Comparison of ENCODE assay signal across 26 cellular contexts in genomic region chr7:69228212-69228811, GRCh38.
DNase-seq lines count a peak whose midpoint lies in the region; ATAC-seq, FAIRE-seq and TF ChIP-seq lines count a peak whose summit lies in the region.
"Had no signal": no experiment of that assay in that cellular context is flagged by ENCODE, and none has a peak within 500 bp of the region (broad histone marks: within the 10 kb centered on the region; RNA-seq: fewer than 3 reads in every experiment).

No MANE protein-coding gene starts in this region.

- no peak overlapping the region for H3K23ac ChIP-seq in H1 (ENCODE audit: insufficient read length)

- no peak overlapping the region for H3K4me3 ChIP-seq in H1 (ENCODE audit: extremely low read depth in 1 of 4, insufficient read depth in 2 of 4, low read depth in 3 of 4, low read length in 4 of 4)
- H3K4me3 ChIP-seq in naive thymus-derived CD4-positive, alpha-beta T cell (ENCODE audit: low read length): no peak overlapping the region
- H3K4me3 ChIP-seq: GM12878, GM23248 had no signal

- H3K4me3 Mint-ChIP-seq in naive thymus-derived CD4-positive, alpha-beta T cell: no peak overlapping the region
- H3K4me3 Mint-ChIP-seq: CD4-positive, CD25-positive, alpha-beta regulatory T cell; HFFc6; IgD-negative memory B cell had no signal

- no peak overlapping the region for H3K14ac ChIP-seq in H1 (ENCODE audit: insufficient read length)

- H3K4me1 ChIP-seq in H1 (replicated peaks in 1 of 4; ENCODE audit: control insufficient read depth in 3 of 4, insufficient read depth in 4 of 4, low read length in 3 of 4): peaks cover 0 to 14% (median 1%) of the 10 kb centered on the region in 4 experiments; a peak in 3 of 7 replicates
- no peaks in the 10 kb centered on the region for H3K4me1 ChIP-seq in naive thymus-derived CD4-positive, alpha-beta T cell (ENCODE audit: control insufficient read depth in 2 of 2, insufficient read depth in 2 of 2, low read length in 2 of 2)
- H3K4me1 ChIP-seq: BE2C, Caco-2 had no signal

- no peaks in the 10 kb centered on the region for H3K23me2 ChIP-seq in H1 (ENCODE audit: low read depth, low read length)

- no peak for TF ChIP-seq EP300 in H1 (IDR thresholded peaks at IDR 0.05; ENCODE audit: borderline replicate concordance in 1 of 2, low read depth in 2 of 2, low read length in 2 of 2)

- H4K5ac ChIP-seq in H1 (ENCODE audit: insufficient read length, low read depth, low read length): no peak overlapping the region

- no peak for TF ChIP-seq CTCF in H1 (IDR thresholded peaks at IDR 0.05; ENCODE audit: control extremely low read depth in 1 of 3, insufficient read depth in 1 of 3, low read depth in 1 of 3, low read length in 3 of 3)

- TF ChIP-seq POLR2A in H1 (IDR thresholded peaks at IDR 0.05; ENCODE audit: control extremely low read depth in 1 of 2, low read depth in 2 of 2, low read length in 2 of 2): no peak

- TF ChIP-seq RAD21 in H1 (IDR thresholded peaks at IDR 0.05 in 1 of 2, conservative IDR thresholded peaks at IDR 0.05 in 1 of 2; ENCODE audit: low read depth in 2 of 2, low read length in 2 of 2): no peak

- no peak overlapping the region for H3K27ac Mint-ChIP-seq in naive thymus-derived CD4-positive, alpha-beta T cell
- H3K27ac Mint-ChIP-seq: CD4-positive, CD25-positive, alpha-beta regulatory T cell; HFFc6; IgD-negative memory B cell had no signal

- no peak overlapping the region for H4K8ac ChIP-seq in H1 (ENCODE audit: extremely low read depth, insufficient read depth, low read length)

- H2AFZ ChIP-seq in H1 (ENCODE audit: low read length): no peak overlapping the region
- H2AFZ ChIP-seq: GM23248 had no signal

- no peaks in the 10 kb centered on the region for H3K9me3 ChIP-seq in H1 (ENCODE audit: insufficient read depth in 2 of 2, low read depth in 1 of 2, low read length in 1 of 2)
- H3K9me3 ChIP-seq in naive thymus-derived CD4-positive, alpha-beta T cell (ENCODE audit: control insufficient read depth in 2 of 3, low read length in 3 of 3): no peaks in the 10 kb centered on the region
- H3K9me3 ChIP-seq: BE2C, Caco-2 had no signal

- no peaks in the 10 kb centered on the region for H3K36me3 ChIP-seq in H1 (ENCODE audit: control insufficient read depth in 2 of 4, insufficient read depth in 4 of 4, low read length in 3 of 4)
- no peaks in the 10 kb centered on the region for H3K36me3 ChIP-seq in naive thymus-derived CD4-positive, alpha-beta T cell (ENCODE audit: control insufficient read depth in 2 of 3, insufficient read depth in 3 of 3, low read length in 3 of 3)
- H3K36me3 ChIP-seq: BE2C had no signal

- H3K36me3 Mint-ChIP-seq in naive thymus-derived CD4-positive, alpha-beta T cell: peaks cover 0 to 5% (median 0%) of the 10 kb centered on the region in 5 donors
- H3K36me3 Mint-ChIP-seq: CD4-positive, CD25-positive, alpha-beta regulatory T cell; IgD-negative memory B cell had no signal

- FAIRE-seq in H1 (lab: Jason Lieb, UNC): no peak
- FAIRE-seq: A204.1, GM19239, H54, HepG2 had no signal

- H2BK20ac ChIP-seq in H1 (ENCODE audit: low read length): no peak overlapping the region

- 74% methylated on average over 5 of the region's 5 CpGs; no CpG with 5 or more reads in 1 of the 2 experiments for WGBS in H1 (ENCODE audit: extremely low coverage in 1 of 2, insufficient coverage in 1 of 2, insufficient read length in 1 of 2, insufficient replicate concordance in 2 of 2, low coverage in 1 of 2, low lambda C conversion rate in 2 of 2, missing lambda C conversion rate in 1 of 2), 2 experiments

- peaks cover 7% of the 10 kb centered on the region in 2 experiments for H4K20me1 ChIP-seq in H1 (replicated peaks in 1 of 2; ENCODE audit: control insufficient read depth in 1 of 2, insufficient read depth in 2 of 2, low read length in 2 of 2)

- intact Hi-C loops in cardiac septum (cut with DNase I): no loop called here
- intact Hi-C loops in left cardiac atrium (cut with DNase I): no loop called here
- intact Hi-C loops in naive thymus-derived CD4-positive, alpha-beta T cell (cut with micrococcal nuclease): no loop called here

- H3K18ac ChIP-seq in H1 (ENCODE audit: extremely low read depth, low read length): no peak overlapping the region

- H2BK5ac ChIP-seq in H1 (ENCODE audit: low read depth, low read length): no peak overlapping the region

- no peak overlapping the region for H3K4me2 ChIP-seq in H1 (ENCODE audit: insufficient read depth in 1 of 2, low read depth in 2 of 2, low read length in 2 of 2)

- peaks cover 35 to 56% (median 51%) of the 10 kb centered on the region in 4 experiments for H3K27me3 ChIP-seq in H1 (replicated peaks in 1 of 4; ENCODE audit: control insufficient read depth in 3 of 4, extremely low read depth in 1 of 4, insufficient read depth in 3 of 4, low read length in 3 of 4)
- H3K27me3 ChIP-seq in naive thymus-derived CD4-positive, alpha-beta T cell (ENCODE audit: control insufficient read depth in 2 of 2, insufficient read depth in 2 of 2, low read length in 2 of 2): no peaks in the 10 kb centered on the region
- H3K27me3 ChIP-seq: BE2C had no signal

- H3K79me1 ChIP-seq in H1 (ENCODE audit: low read depth, low read length): no peaks in the 10 kb centered on the region

- peak overlapping the region; percentile 39; the same call in 1 of the 2 replicates for H2AK5ac ChIP-seq in H1 (ENCODE audit: low read depth, low read length)

- H2BK15ac ChIP-seq in H1 (ENCODE audit: low read length): no peak overlapping the region

- ATAC-seq in left cardiac atrium (no peak), GM18907 (IDR thresholded peaks at IDR 0.05; ENCODE audit: unreplicated experiment) (no peak)
- no peak for ATAC-seq in naive thymus-derived CD4-positive, alpha-beta T cell
- ATAC-seq: GM12878, HepG2 had no signal

- H3K9me3 Mint-ChIP-seq in naive thymus-derived CD4-positive, alpha-beta T cell: peaks cover 0 to 31% (median 8%) of the 10 kb centered on the region in 11 donors

- no peaks in the 10 kb centered on the region for H3K4me1 Mint-ChIP-seq in naive thymus-derived CD4-positive, alpha-beta T cell
- H3K4me1 Mint-ChIP-seq: CD4-positive, CD25-positive, alpha-beta regulatory T cell; IgD-negative memory B cell had no signal

- DNase-seq in cardiac septum (ENCODE audit: low spot score) (peak; percentile 51), left cardiac atrium (no peak), NCI-H2107 (lab: John Stamatoyannopoulos, UW) (peak; percentile 50), NCI-H69 (lab: John Stamatoyannopoulos, UW) (peak; percentile 36), H1 (ENCODE audit: low read depth in 1 of 2, low spot score in 2 of 2) (no peak), dedifferentiated amniotic fluid mesenchymal stem cell (ENCODE audit: extremely low spot score) (no peak)
- DNase-seq in naive thymus-derived CD4-positive, alpha-beta T cell: no peak
- DNase-seq: ACHN; BE2C; C1 segment of cervical spinal cord; Caco-2; CD4-positive, CD25-positive, alpha-beta regulatory T cell; DMS53; DND-41; EL; GM23248; HCEC 1CT; HFFc6; KG1 had no signal

- CTCF ChIA-PET in H1 (lab: Charles Lee; ENCODE audit: partially characterized antibody): no interaction called here
- CTCF ChIA-PET in naive thymus-derived CD4-positive, alpha-beta T cell (lab: Charles Lee): no interaction called here

- H2BK12ac ChIP-seq in H1 (ENCODE audit: low read depth, low read length): no peak overlapping the region

- H3K27ac ChIP-seq in H1 (ENCODE audit: low read depth, low read length): no peak overlapping the region
- no peak overlapping the region for H3K27ac ChIP-seq in naive thymus-derived CD4-positive, alpha-beta T cell (ENCODE audit: low read depth, low read length)
- H3K27ac ChIP-seq: GM23248 had no signal

- no peak overlapping the region for H2BK120ac ChIP-seq in H1 (replicated peaks; ENCODE audit: low read depth, low read length)

- peaks cover 0 to 5% (median 3%) of the 10 kb centered on the region in 5 donors for H3K27me3 Mint-ChIP-seq in naive thymus-derived CD4-positive, alpha-beta T cell
- H3K27me3 Mint-ChIP-seq: CD4-positive, CD25-positive, alpha-beta regulatory T cell; IgD-negative memory B cell had no signal

- H3K79me2 ChIP-seq in H1 (ENCODE audit: control insufficient read depth in 1 of 2, insufficient read depth in 2 of 2, low read length in 2 of 2): no peaks in the 10 kb centered on the region

- H3K4ac ChIP-seq in H1 (replicated peaks; ENCODE audit: insufficient read length, low read depth, low read length): no peak overlapping the region

- no peak overlapping the region for H3K56ac ChIP-seq in H1 (replicated peaks; ENCODE audit: insufficient read length, low read depth, low read length)

- POLR2A ChIA-PET in H1 (lab: Charles Lee; ENCODE audit: partially characterized antibody): no interaction called here
- POLR2A ChIA-PET in naive thymus-derived CD4-positive, alpha-beta T cell (lab: Charles Lee): no interaction called here

- H3K9ac ChIP-seq in H1 (replicated peaks in 1 of 4; ENCODE audit: extremely low read depth in 1 of 4, low read depth in 3 of 4, low read length in 3 of 4): no peak overlapping the region
- H3K9ac ChIP-seq: GM23248 had no signal

- no peak overlapping the region for H4K91ac ChIP-seq in H1 (replicated peaks; ENCODE audit: insufficient read length, low read length)

TF ChIP-seq in H1, 55 proteins besides CTCF, POLR2A, EP300 and RAD21:
- no peak for TF ChIP-seq BACH1 (IDR thresholded peaks at IDR 0.05; ENCODE audit: low read length)
- TF ChIP-seq CEBPB (IDR thresholded peaks at IDR 0.05; ENCODE audit: low read depth, low read length): no peak
- TF ChIP-seq GABPA (IDR thresholded peaks at IDR 0.05; ENCODE audit: borderline replicate concordance, insufficient read depth, low read length): no peak
- TF ChIP-seq JUN (IDR thresholded peaks at IDR 0.05; ENCODE audit: low read depth, low read length): no peak
- no peak for TF ChIP-seq KDM5A (IDR thresholded peaks at IDR 0.05; ENCODE audit: low read length)
- TF ChIP-seq SP2 (IDR thresholded peaks at IDR 0.05; ENCODE audit: low read length): no peak
- TF ChIP-seq MAFK (IDR thresholded peaks at IDR 0.05; ENCODE audit: low read depth, low read length): no peak
- TF ChIP-seq FOSL1 (IDR thresholded peaks at IDR 0.05; ENCODE audit: insufficient read depth, low read depth, low read length): no peak
- no peak for TF ChIP-seq CHD1 (IDR thresholded peaks at IDR 0.05; ENCODE audit: low read depth, low read length)
- TF ChIP-seq YY1 (IDR thresholded peaks at IDR 0.05; ENCODE audit: low read depth, low read length): no peak
- TF ChIP-seq SIRT6 (IDR thresholded peaks at IDR 0.05; ENCODE audit: low read length): no peak
- no peak for TF ChIP-seq CREB1 (IDR thresholded peaks at IDR 0.05)
- no peak for TF ChIP-seq ZNF274 (IDR thresholded peaks at IDR 0.05; ENCODE audit: borderline replicate concordance, extremely low read depth, low read length)
- TF ChIP-seq SUZ12 (IDR thresholded peaks at IDR 0.05; ENCODE audit: low read length): no peak

Comparison
In these comparisons a context has a peak if more than half of its experiments do, and no peak if none do; other contexts are left out.
1. DNase-seq: peak in cardiac septum (single experiment), NCI-H2107 (single experiment) and NCI-H69 (single experiment); none in left cardiac atrium (single experiment), H1 (0 of 2), naive thymus-derived CD4-positive, alpha-beta T cell (0 of 9) and dedifferentiated amniotic fluid mesenchymal stem cell (single experiment).